24 cellular contexts compared by ENCODE assay signal in the genomic region with DNA sequence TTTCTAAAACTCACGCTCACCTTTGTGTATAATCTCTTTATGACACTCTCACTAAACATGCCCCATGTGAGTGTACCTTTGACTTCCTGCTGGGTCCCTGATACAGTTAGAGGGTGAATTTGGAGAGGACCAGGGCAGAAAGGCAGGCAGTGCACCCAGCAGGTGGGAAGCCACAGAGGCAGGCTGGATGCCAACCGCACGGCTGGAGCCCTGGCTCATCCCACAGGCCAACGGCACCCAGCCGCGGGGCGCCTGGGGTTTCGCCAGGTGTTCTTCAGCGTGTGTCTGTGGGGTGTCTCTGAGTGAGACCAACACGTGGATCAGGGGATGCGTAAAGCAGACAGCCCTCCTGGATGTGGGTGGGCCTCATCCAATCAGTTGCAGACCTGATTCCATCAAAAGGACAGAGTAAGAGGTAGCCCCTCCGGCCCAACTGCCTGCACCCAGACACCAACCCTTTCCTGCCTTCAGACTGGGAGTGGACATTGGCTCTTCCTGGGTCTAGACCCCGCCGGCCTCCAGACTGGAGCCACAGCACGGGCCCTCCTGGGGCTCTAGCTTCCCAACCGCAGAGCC. TPM values are rescaled to one million over a fixed set of nuclear protein-coding genes. Genes with fewer than 3 reads are reported as not detected.
DNase-seq lines count a peak whose midpoint lies in the region; ATAC-seq and TF ChIP-seq lines count a peak whose summit lies in the region.
"Had no signal": no experiment of that assay in that cellular context is flagged by ENCODE, and none has a peak within 500 bp of the region (broad histone marks: within the 10 kb centered on the region; RNA-seq: fewer than 3 reads in every experiment).

No MANE protein-coding gene starts in this region.

- POLR2A ChIA-PET in A673 (lab: Charles Lee; ENCODE audit: low non-redundant PET) (no interaction called here), HCT116 (lab: Charles Lee) (no interaction called here)

- no peak overlapping the region for H3K4me3 Mint-ChIP-seq in glutamatergic neuron (ENCODE audit: unreplicated experiment)
- H3K4me3 Mint-ChIP-seq: activated CD4-positive, alpha-beta T cell treated with anti-CD3 and anti-CD28 coated beads, Interleukin-2, amount 10 ng/mL, durations not matched to agents 7 days and 5 days; activated naive CD4-positive, alpha-beta T cell treated with anti-CD3 and anti-CD28 coated beads for 36 hours; activated T-cell treated with anti-CD3 and anti-CD28 coated beads, Interleukin-2, amount 50 U/mL, for 72 hours; CD14-positive monocyte; T-helper 2 cell treated with Interferon-gamma antibody and Interleukin-4, amounts not matched to agents 5 μg/mL and 100 μg/mL, for 36 hours; type B pancreatic cell had no signal

- H3K9me3 ChIP-seq in A673 (ENCODE audit: low read depth, low read length, poor library complexity, severe bottlenecking) (no peaks in the 10 kb centered on the region), HCT116 (ENCODE audit: control insufficient read depth in 1 of 2, insufficient read depth in 1 of 2, low read depth in 1 of 2, low read length in 2 of 2) (no peaks in the 10 kb centered on the region)
- H3K9me3 ChIP-seq: adrenal gland, body of pancreas, esophagus squamous epithelium had no signal

- H3K9me2 ChIP-seq in HCT116 (ENCODE audit: insufficient read depth) = no peaks in the 10 kb centered on the region

- no peaks in the 10 kb centered on the region for H4K20me1 ChIP-seq in HCT116 (ENCODE audit: insufficient read depth)

- no peak overlapping the region for H2AFZ ChIP-seq in HCT116 (ENCODE audit: low read depth, low read length, poor library complexity, severe bottlenecking)
- H2AFZ ChIP-seq: PC-9 had no signal

- no peak overlapping the region for H3K9ac ChIP-seq in HCT116 (ENCODE audit: low read length)

- CTCF ChIA-PET in A673 (lab: Charles Lee) = no interaction called here
- CTCF ChIA-PET in HCT116 (lab: Charles Lee) = no interaction called here

- peak; percentile 56 for ATAC-seq in HCT116
- ATAC-seq: activated T-cell treated with anti-CD3 and anti-CD28 coated beads, Interleukin-2, amount 50 U/mL, for 72 hours; body of pancreas had no signal

- H3K4me2 ChIP-seq in HCT116 (ENCODE audit: low read length) = no peak overlapping the region
- H3K4me2 ChIP-seq: PC-9 had no signal

- no peak overlapping the region for H3K27ac ChIP-seq in A673 (ENCODE audit: low read depth, low read length, poor library complexity, severe bottlenecking)
- H3K27ac ChIP-seq in HCT116 (ENCODE audit: low read depth, low read length) = no peak overlapping the region
- H3K27ac ChIP-seq: adrenal gland, body of pancreas, esophagus squamous epithelium, PC-9, VCaP had no signal

- no peak for TF ChIP-seq RAD21 in HCT116 (IDR thresholded peaks at IDR 0.05; ENCODE audit: low read depth)

- H3K27me3 ChIP-seq in A673 (replicated peaks; ENCODE audit: insufficient read depth, low read depth, low read length, poor library complexity) (no peaks in the 10 kb centered on the region), HCT116 (ENCODE audit: insufficient read depth, low read length) (peaks cover 29% of the 10 kb centered on the region; the same call in 1 of the 2 replicates)
- H3K27me3 ChIP-seq: adrenal gland had no signal

- peaks cover 8% of the 10 kb centered on the region for H3K9me3 Mint-ChIP-seq in glutamatergic neuron (ENCODE audit: unreplicated experiment)
- H3K9me3 Mint-ChIP-seq: activated CD4-positive, alpha-beta T cell treated with anti-CD3 and anti-CD28 coated beads, Interleukin-2, amount 10 ng/mL, durations not matched to agents 7 days and 5 days; activated naive CD4-positive, alpha-beta T cell treated with anti-CD3 and anti-CD28 coated beads for 36 hours; activated T-cell treated with anti-CD3 and anti-CD28 coated beads, Interleukin-2, amount 50 U/mL, for 72 hours; CD14-positive monocyte; T-helper 2 cell treated with Interferon-gamma antibody and Interleukin-4, amounts not matched to agents 5 μg/mL and 100 μg/mL, for 36 hours; type B pancreatic cell had no signal

- H3K36me3 Mint-ChIP-seq in glutamatergic neuron (ENCODE audit: unreplicated experiment) = no peaks in the 10 kb centered on the region
- H3K36me3 Mint-ChIP-seq: CD14-positive monocyte, type B pancreatic cell had no signal

- intact Hi-C loops in A673 (cut with micrococcal nuclease; ENCODE audit: unreplicated experiment) = no loop called here
- intact Hi-C loops in HCT116 (cut with micrococcal nuclease) = no loop called here

- H3K27me3 Mint-ChIP-seq in glutamatergic neuron (ENCODE audit: unreplicated experiment) = peaks cover 11% of the 10 kb centered on the region
- H3K27me3 Mint-ChIP-seq: activated CD4-positive, alpha-beta T cell treated with anti-CD3 and anti-CD28 coated beads, Interleukin-2, amount 10 ng/mL, durations not matched to agents 7 days and 5 days had no signal

- RAD21 ChIA-PET in HCT116 (lab: Charles Lee; ENCODE audit: low non-redundant PET in 1 of 2, low total read pairs in 2 of 2, uncharacterized antibody in 2 of 2, unreplicated experiment in 2 of 2) = no interaction called here

- H3K4me1 Mint-ChIP-seq in glutamatergic neuron (ENCODE audit: low read depth, unreplicated experiment) = peaks cover 18% of the 10 kb centered on the region
- H3K4me1 Mint-ChIP-seq: activated CD4-positive, alpha-beta T cell treated with anti-CD3 and anti-CD28 coated beads, Interleukin-2, amount 10 ng/mL, durations not matched to agents 7 days and 5 days; CD14-positive monocyte had no signal

- TF ChIP-seq POLR2A in HCT116 (IDR thresholded peaks at IDR 0.05; ENCODE audit: borderline replicate concordance, extremely low read depth, insufficient read depth, insufficient read length) = no peak

- H3K4me3 ChIP-seq in A673 (ENCODE audit: low read depth, low read length, poor library complexity, severe bottlenecking) = no peak overlapping the region
- H3K4me3 ChIP-seq in HCT116 (replicated peaks in 1 of 2; ENCODE audit: low read depth in 1 of 2, low read length in 2 of 2) = no peak overlapping the region
- H3K4me3 ChIP-seq: adrenal gland, body of pancreas, esophagus squamous epithelium, PC-9 had no signal

- BruUV-seq in A673 (replicated peaks; lab: Mats Ljungman, UMichigan) (no TSS peak), HCT116 (replicated peaks; lab: Mats Ljungman, UMichigan) (no TSS peak)

- no peak for TF ChIP-seq CTCF in A673 (conservative IDR thresholded peaks at IDR 0.05; ENCODE audit: low read depth, low read length)
- TF ChIP-seq CTCF in HCT116 (IDR thresholded peaks at IDR 0.05 in 2 of 3, conservative IDR thresholded peaks at IDR 0.05 in 1 of 3; ENCODE audit: borderline replicate concordance in 1 of 3, insufficient read depth in 1 of 3, low read depth in 2 of 3, low read length in 2 of 3) = no peak
- TF ChIP-seq CTCF in glutamatergic neuron (IDR thresholded peaks at IDR 0.05; ENCODE audit: partially characterized antibody, unreplicated experiment) = no peak

- DNase-seq in A673 (ENCODE audit: low spot score) (peak; percentile 33), HCT116 (ENCODE audit: low read depth, low spot score) (no peak), NCI-H2081 (lab: John Stamatoyannopoulos, UW) (peak; percentile 33 to 76), RPMI8226 (peak; percentile 94), glutamatergic neuron (no peak), OCI-M2 (lab: John Stamatoyannopoulos, UW; ENCODE audit: unreplicated experiment) (no peak), NCI-H1930 (lab: John Stamatoyannopoulos, UW) (no peak)
- no peak for DNase-seq in stimulated activated CD4-positive, alpha-beta T cell treated with anti-CD3 and anti-CD28 coated beads, Interleukin-4, amount 100 ng/mL, for 24 hours
- DNase-seq: activated CD4-positive, alpha-beta T cell treated with anti-CD3 and anti-CD28 coated beads, Interleukin-2, amount 10 ng/mL, durations not matched to agents 7 days and 5 days; activated naive CD4-positive, alpha-beta T cell treated with anti-CD3 and anti-CD28 coated beads for 36 hours; activated T-cell treated with anti-CD3 and anti-CD28 coated beads, Interleukin-2, amount 50 U/mL, for 72 hours; adrenal gland; body of pancreas; esophagus squamous epithelium; NCI-H1436 treated with DMSO at 0.1 percent for 48 hours; NCI-H446; PC-9; right cardiac atrium; SHP77; stimulated activated CD4-positive, alpha-beta T cell treated with anti-CD3 and anti-CD28 coated beads, Interleukin-2, amount 100 ng/mL, for 24 hours had no signal

- H3K27ac Mint-ChIP-seq in glutamatergic neuron (ENCODE audit: unreplicated experiment) = no peak overlapping the region
- H3K27ac Mint-ChIP-seq: activated CD4-positive, alpha-beta T cell treated with anti-CD3 and anti-CD28 coated beads, Interleukin-2, amount 10 ng/mL, durations not matched to agents 7 days and 5 days; activated naive CD4-positive, alpha-beta T cell treated with anti-CD3 and anti-CD28 coated beads for 36 hours; activated T-cell treated with anti-CD3 and anti-CD28 coated beads, Interleukin-2, amount 50 U/mL, for 72 hours; T-helper 2 cell treated with Interferon-gamma antibody and Interleukin-4, amounts not matched to agents 5 μg/mL and 100 μg/mL, for 36 hours; type B pancreatic cell had no signal

- no peaks in the 10 kb centered on the region for H3K79me2 ChIP-seq in HCT116 (ENCODE audit: insufficient read depth, low read length)

- H3K36me3 ChIP-seq in A673 (ENCODE audit: insufficient read depth, low read length, poor library complexity, severe bottlenecking) (no peaks in the 10 kb centered on the region), HCT116 (ENCODE audit: control insufficient read depth in 1 of 2, insufficient read depth in 2 of 2, low read length in 2 of 2) (no peaks in the 10 kb centered on the region)
- H3K36me3 ChIP-seq: adrenal gland, esophagus squamous epithelium had no signal

- H3K4me1 ChIP-seq in A673 (ENCODE audit: insufficient read depth, low read length, poor library complexity, severe bottlenecking) (peaks cover 19% of the 10 kb centered on the region), HCT116 (ENCODE audit: control insufficient read depth in 1 of 2, insufficient read depth in 2 of 2, low read length in 2 of 2) (peaks cover 0 to 3% of the 10 kb centered on the region in 2 experiments; a peak in 1 of 4 replicates)
- H3K4me1 ChIP-seq: adrenal gland, body of pancreas had no signal

TF ChIP-seq in HCT116, 20 proteins besides CTCF, POLR2A, EP300 and RAD21 (continues in another document):
- no peak for TF ChIP-seq ZNF274 (IDR thresholded peaks at IDR 0.05; ENCODE audit: low read depth, low read length)
- TF ChIP-seq ZFX (IDR thresholded peaks at IDR 0.05) = no peak
- no peak for TF ChIP-seq EZH2phosphoT487 (IDR thresholded peaks at IDR 0.05; ENCODE audit: borderline replicate concordance)
- TF ChIP-seq, protein P1, sequence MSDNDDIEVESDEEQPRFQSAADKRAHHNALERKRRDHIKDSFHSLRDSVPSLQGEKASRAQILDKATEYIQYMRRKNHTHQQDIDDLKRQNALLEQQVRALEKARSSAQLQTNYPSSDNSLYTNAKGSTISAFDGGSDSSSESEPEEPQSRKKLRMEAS (IDR thresholded peaks at IDR 0.05) = no peak
- TF ChIP-seq CEBPB (IDR thresholded peaks at IDR 0.05; ENCODE audit: low read depth) = no peak

RNA-seq across cellular contexts. Expression of a gene that starts 51.6 kb away (rescaled TPM):
- total RNA-seq in A673 (2021) (271 and 286 TPM in 2 replicates), HCT116 (2021; ENCODE audit: unreplicated experiment) (115 TPM), glutamatergic neuron (ENCODE audit: unreplicated experiment) (145 TPM)
- 77.2 and 89.8 TPM in 2 replicates for polyA plus RNA-seq in HCT116 (2012)

RNA-seq across cellular contexts. Expression of a gene that starts 56.4 kb away (rescaled TPM):
- total RNA-seq in A673 (2021) = 35.5 and 46.7 TPM in 2 replicates
- 58.2 TPM for total RNA-seq in HCT116 (2021; ENCODE audit: unreplicated experiment)
- polyA plus RNA-seq in HCT116 (2012) = 44.8 and 50.1 TPM in 2 replicates
- total RNA-seq in glutamatergic neuron (ENCODE audit: unreplicated experiment) = 78.2 TPM

Comparison
In these comparisons a context has a peak if more than half of its experiments do, and no peak if none do; other contexts are left out.
1. DNase-seq: peak in A673 (single experiment), NCI-H2081 (2 of 2) and RPMI8226 (single experiment); none in HCT116 (single experiment), glutamatergic neuron (single experiment), OCI-M2 (single experiment), stimulated activated CD4-positive, alpha-beta T cell treated with anti-CD3 and anti-CD28 coated beads, Interleukin-4, amount 100 ng/mL, for 24 hours (single experiment) and NCI-H1930 (0 of 2).